11 cellular contexts compared by ENCODE assay signal in genomic region chr6:150037526-150038201, GRCh38. TPM values are rescaled to one million over a fixed set of nuclear protein-coding genes. Genes with fewer than 3 reads are reported as not detected.
A peak's percentile ranks its signal among the peaks of the same experiment; 100 is the strongest.
DNase-seq lines count a peak whose midpoint lies in the region; ATAC-seq and TF ChIP-seq lines count a peak whose summit lies in the region.
"Had no signal": no experiment of that assay in that cellular context is flagged by ENCODE, and none has a peak within 500 bp of the region (broad histone marks: within the 10 kb centered on the region; RNA-seq: fewer than 3 reads in every experiment).

No MANE protein-coding gene starts in this region.

- peak overlapping the region; percentile 26 for H3K23ac ChIP-seq in neuronal stem cell (ENCODE audit: low read depth, low read length, poor library complexity)

- intact Hi-C loops in CD14-positive monocyte (cut with micrococcal nuclease) = no loop called here

- POLR2A ChIA-PET in SK-N-SH (lab: Yijun Ruan, JAX) = no interaction called here

- H3K27me3 ChIP-seq in SK-N-SH (ENCODE audit: insufficient read depth) (peaks cover 56% of the 10 kb centered on the region), fibroblast of lung (ENCODE audit: control insufficient read depth, insufficient read depth, low read length) (peaks cover 45% of the 10 kb centered on the region), neuronal stem cell (ENCODE audit: control insufficient read depth in 3 of 3, insufficient read depth in 3 of 3, low read depth in 1 of 3, low read length in 3 of 3) (peaks cover 16 to 97% (median 63%) of the 10 kb centered on the region in 3 experiments)

- ATAC-seq in HG03520 (IDR thresholded peaks at IDR 0.05; ENCODE audit: unreplicated experiment) = no peak

- DNase-seq in CD14-positive monocyte (ENCODE audit: low spot score) (no peak), SK-N-SH (no peak), fibroblast of lung (ENCODE audit: low read depth in 2 of 2) (no peak), neuronal stem cell (ENCODE audit: low spot score) (no peak), NCI-H2227 treated with DMSO at 0.1 percent for 48 hours (lab: John Stamatoyannopoulos, UW) (no peak), NCI-H1105 treated with DMSO at 0.1 percent for 48 hours (lab: John Stamatoyannopoulos, UW) (no peak), MV-4-11 (lab: John Stamatoyannopoulos, UW) (no peak)
- DNase-seq: activated CD8-positive, alpha-beta memory T cell treated with anti-CD3 and anti-CD28 coated beads, Interleukin-2, amount 50 U/mL, for 4 hours; NCI-H1092 had no signal

- TF ChIP-seq RAD21 in SK-N-SH (IDR thresholded peaks at IDR 0.05; ENCODE audit: low read length) = no peak

- no peak overlapping the region for H2BK12ac ChIP-seq in neuronal stem cell (ENCODE audit: low read length)

- H4K8ac ChIP-seq in neuronal stem cell (ENCODE audit: low read depth, low read length) = no peak overlapping the region

- no peak overlapping the region for H4K91ac ChIP-seq in neuronal stem cell (ENCODE audit: low read depth, low read length, poor library complexity)

- H2AFZ ChIP-seq in SK-N-SH (ENCODE audit: low read depth) (no peak overlapping the region), fibroblast of lung (ENCODE audit: low read length) (no peak overlapping the region), neuronal stem cell (ENCODE audit: low read length) (peak overlapping the region; percentile 88)

- H3K9me3 ChIP-seq in SK-N-SH (no peaks in the 10 kb centered on the region), fibroblast of lung (ENCODE audit: control insufficient read depth, insufficient read depth, low read depth, low read length) (no peaks in the 10 kb centered on the region), neuronal stem cell (replicated peaks in 1 of 2; ENCODE audit: control insufficient read depth in 2 of 2, insufficient read depth in 1 of 2, low read depth in 1 of 2, low read length in 2 of 2) (no peaks in the 10 kb centered on the region)
- H3K9me3 ChIP-seq: neutrophil had no signal

- no peak overlapping the region for H3K27ac ChIP-seq in SK-N-SH (ENCODE audit: low read depth in 2 of 2, low read length in 1 of 2)
- no peak overlapping the region for H3K27ac ChIP-seq in fibroblast of lung (ENCODE audit: insufficient read depth, low read length)
- no peak overlapping the region for H3K27ac ChIP-seq in neuronal stem cell (replicated peaks; ENCODE audit: low read length)
- H3K27ac ChIP-seq: neutrophil had no signal

- H3K27me3 Mint-ChIP-seq in CD14-positive monocyte (ENCODE audit: low read depth in 3 of 3) = peaks cover 78 to 88% (median 84%) of the 10 kb centered on the region in 3 donors

- H3K9me2 ChIP-seq in SK-N-SH = no peaks in the 10 kb centered on the region

- peaks cover 0 to 8% (median 5%) of the 10 kb centered on the region in 7 donors for H3K9me3 Mint-ChIP-seq in CD14-positive monocyte

- H3K4me3 Mint-ChIP-seq in CD14-positive monocyte = peak overlapping the region; percentile 43 to 85

- no peak overlapping the region for H3K4me3 ChIP-seq in SK-N-SH (ENCODE audit: low read depth in 2 of 2, low read length in 1 of 2)
- no peak overlapping the region for H3K4me3 ChIP-seq in fibroblast of lung (replicated peaks in 1 of 4; ENCODE audit: control extremely low read depth in 1 of 4, insufficient read depth in 1 of 4, low read depth in 3 of 4, low read length in 4 of 4)
- H3K4me3 ChIP-seq in neuronal stem cell (ENCODE audit: low read length in 2 of 2) = peak overlapping the region in 1 of 2 donors; percentile 55

- TF ChIP-seq CTCF in CD14-positive monocyte (IDR thresholded peaks at IDR 0.05) (no peak), SK-N-SH (IDR thresholded peaks at IDR 0.05) (no peak), fibroblast of lung (conservative IDR thresholded peaks at IDR 0.05 in 1 of 2, IDR thresholded peaks at IDR 0.05 in 1 of 2; ENCODE audit: low read depth in 1 of 2, low read length in 2 of 2) (no peak)

- H3K4me1 Mint-ChIP-seq in CD14-positive monocyte = peaks cover 12% of the 10 kb centered on the region

- H3F3A ChIP-seq in SK-N-SH (replicated peaks; ENCODE audit: insufficient read depth) = no peaks in the 10 kb centered on the region

- no peak overlapping the region for H2BK15ac ChIP-seq in neuronal stem cell (ENCODE audit: low read length)

- CTCF ChIA-PET in SK-N-SH (lab: Yijun Ruan, JAX) = no interaction called here

- H3K4ac ChIP-seq in neuronal stem cell (ENCODE audit: low read length) = no peak overlapping the region

- H3K4me2 ChIP-seq in SK-N-SH = peak overlapping the region; percentile 41; the same call in 1 of the 2 replicates
- peak overlapping the region; percentile 44 for H3K4me2 ChIP-seq in fibroblast of lung (ENCODE audit: extremely low read depth, insufficient read depth, low read length)
- H3K4me2 ChIP-seq in neuronal stem cell (ENCODE audit: insufficient read depth, low read length, poor library complexity, severe bottlenecking) = peak overlapping the region; percentile 67

- no peak overlapping the region for H2BK5ac ChIP-seq in neuronal stem cell (ENCODE audit: low read length)

- H3K9ac ChIP-seq in SK-N-SH (no peak overlapping the region), fibroblast of lung (ENCODE audit: insufficient read depth, low read length) (no peak overlapping the region), neuronal stem cell (ENCODE audit: low read depth, low read length, poor library complexity) (peak overlapping the region; percentile 78)

- TF ChIP-seq EP300 in SK-N-SH (IDR thresholded peaks at IDR 0.05; ENCODE audit: borderline replicate concordance in 1 of 2, low read depth in 1 of 2, low read length in 1 of 2) = no peak

- peaks cover 0 to 5% of the 10 kb centered on the region in 2 donors for H3K36me3 Mint-ChIP-seq in CD14-positive monocyte

- H3K79me2 ChIP-seq in SK-N-SH (ENCODE audit: insufficient read depth) = no peaks in the 10 kb centered on the region
- H3K79me2 ChIP-seq in fibroblast of lung (ENCODE audit: control insufficient read depth, insufficient read depth, low read length) = no peaks in the 10 kb centered on the region

- WGBS in SK-N-SH (ENCODE audit: low lambda C conversion rate) = 11% methylated on average over 41 of the region's 55 CpGs
- WGBS in neuronal stem cell (ENCODE audit: extremely low coverage in 2 of 2, insufficient read length in 2 of 2, insufficient replicate concordance in 1 of 2), 2 donors = no CpG with 5 or more reads among the region's 55 CpGs

- no peak overlapping the region for H2AK5ac ChIP-seq in neuronal stem cell (ENCODE audit: low read depth, low read length)

- no peaks in the 10 kb centered on the region for H3K79me1 ChIP-seq in neuronal stem cell (ENCODE audit: low read depth, low read length)

- H4K20me1 ChIP-seq in SK-N-SH (ENCODE audit: insufficient read depth) = no peaks in the 10 kb centered on the region
- H4K20me1 ChIP-seq in fibroblast of lung (ENCODE audit: control insufficient read depth, extremely low read depth, insufficient read depth, low read length) = no peaks in the 10 kb centered on the region

- no peak overlapping the region for H3K27ac Mint-ChIP-seq in CD14-positive monocyte

- no peaks in the 10 kb centered on the region for H3K4me1 ChIP-seq in SK-N-SH (ENCODE audit: control insufficient read depth in 1 of 2, insufficient read depth in 2 of 2, low read depth in 1 of 2, low read length in 1 of 2)
- H3K4me1 ChIP-seq in fibroblast of lung (ENCODE audit: control insufficient read depth, extremely low read depth, insufficient read depth, low read length) = no peaks in the 10 kb centered on the region
- peaks cover 5 to 17% of the 10 kb centered on the region in 2 donors for H3K4me1 ChIP-seq in neuronal stem cell (ENCODE audit: control insufficient read depth in 2 of 2, insufficient read depth in 1 of 2, low read depth in 1 of 2, low read length in 2 of 2)

- peak overlapping the region; percentile 79 for H3K18ac ChIP-seq in neuronal stem cell (ENCODE audit: low read length)

- no peaks in the 10 kb centered on the region for H3K36me3 ChIP-seq in SK-N-SH (replicated peaks in 1 of 2; ENCODE audit: control insufficient read depth in 1 of 2, insufficient read depth in 2 of 2, low read length in 1 of 2)
- no peaks in the 10 kb centered on the region for H3K36me3 ChIP-seq in fibroblast of lung (ENCODE audit: control insufficient read depth, insufficient read depth, low read length)
- H3K36me3 ChIP-seq in neuronal stem cell (replicated peaks in 1 of 2; ENCODE audit: control insufficient read depth in 2 of 2, insufficient read depth in 2 of 2, low read length in 2 of 2) = no peaks in the 10 kb centered on the region
- H3K36me3 ChIP-seq: neutrophil had no signal

- no peak overlapping the region for H3K14ac ChIP-seq in neuronal stem cell (ENCODE audit: low read length)

- no peak overlapping the region for H2BK120ac ChIP-seq in neuronal stem cell (ENCODE audit: low read depth, low read length)

TF ChIP-seq in SK-N-SH, 30 proteins besides CTCF, POLR2A, EP300 and RAD21 (continues in another document):
- no peak for TF ChIP-seq GABPA (IDR thresholded peaks at IDR 0.05; ENCODE audit: low read depth)
- TF ChIP-seq FOSL2 (IDR thresholded peaks at IDR 0.05; ENCODE audit: borderline replicate concordance, low read depth) = no peak
- no peak for TF ChIP-seq GATA2 (CRISPR knock-in tag; IDR thresholded peaks at IDR 0.05)
- no peak for TF ChIP-seq RFX5 (IDR thresholded peaks at IDR 0.05; ENCODE audit: low read length)
- no peak for TF ChIP-seq USF1 (IDR thresholded peaks at IDR 0.05; ENCODE audit: borderline replicate concordance, low read depth)

RNA-seq across cellular contexts. Expression of gene RAET1L, which starts 12.3 kb away (rescaled TPM):
- polyA plus RNA-seq in CD14-positive monocyte (not detected), SK-N-SH (2012; rRNA removed) (not detected in 2 replicates), fibroblast of lung (not detected in 2 replicates)
- not detected in 2 replicates for polyA plus RNA-seq in SK-N-SH (2012; cell fraction: cytosol; rRNA removed)
- 0.05 TPM in 1 of 2 replicates, not detected in the other for polyA plus RNA-seq in SK-N-SH (2012; cell fraction: nucleus; rRNA removed)
- total RNA-seq in fibroblast of lung = not detected in 2 replicates
- not detected in 2 replicates for polyA plus RNA-seq in fibroblast of lung (2012)
- not detected in 2 replicates for polyA minus RNA-seq in fibroblast of lung (ENCODE audit: low replicate concordance)
- not detected for polyA plus RNA-seq in neuronal stem cell (2013, experiment 1 of 2)
- polyA plus RNA-seq in neuronal stem cell (2013, experiment 2 of 2) = not detected

RNA-seq across cellular contexts. Expression of gene ULBP3, which starts 31.3 kb away (rescaled TPM):
- not detected for polyA plus RNA-seq in CD14-positive monocyte
- polyA plus RNA-seq in SK-N-SH (2012; rRNA removed) = 4.6 and 4.9 TPM in 2 replicates
- 3.8 TPM in 2 replicates for polyA plus RNA-seq in SK-N-SH (2012; cell fraction: cytosol; rRNA removed)
- 1.9 and 2.3 TPM in 2 replicates for polyA plus RNA-seq in SK-N-SH (2012; cell fraction: nucleus; rRNA removed)
- total RNA-seq in fibroblast of lung = 6.2 and 10.2 TPM in 2 replicates
- polyA plus RNA-seq in fibroblast of lung = 18.8 and 28.8 TPM in 2 replicates
- polyA plus RNA-seq in fibroblast of lung (2012) = 6.9 and 12.4 TPM in 2 replicates
- polyA minus RNA-seq in fibroblast of lung (ENCODE audit: low replicate concordance) = 6.7 and 18.5 TPM in 2 replicates
- polyA plus RNA-seq in neuronal stem cell (2013, experiment 1 of 2) = 7.8 TPM
- 7.7 TPM for polyA plus RNA-seq in neuronal stem cell (2013, experiment 2 of 2)
